In genomic region chrX:136176399-136176825, GRCh38 we compare ENCODE assay signal across 12 cellular contexts. TPM values are rescaled to one million over a fixed set of nuclear protein-coding genes. Genes with fewer than 3 reads are reported as not detected.
A peak's percentile ranks its signal among the peaks of the same experiment; 100 is the strongest.
DNase-seq lines count a peak whose midpoint lies in the region; ATAC-seq, FAIRE-seq and TF ChIP-seq lines count a peak whose summit lies in the region.
"Had no signal": no experiment of that assay in that cellular context is flagged by ENCODE, and none has a peak within 500 bp of the region (broad histone marks: within the 10 kb centered on the region; RNA-seq: fewer than 3 reads in every experiment).

No MANE protein-coding gene starts in this region.

- H3K79me2 ChIP-seq in astrocyte (ENCODE audit: insufficient read depth, low read length): peaks cover 3% of the 10 kb centered on the region

- H3K4me1 Mint-ChIP-seq in astrocyte (ENCODE audit: low read depth, unreplicated experiment): peaks cover 16% of the 10 kb centered on the region
- H3K4me1 Mint-ChIP-seq: IgD-negative memory B cell had no signal

- H3K27me3 Mint-ChIP-seq in astrocyte (ENCODE audit: low read depth, unreplicated experiment): no peaks in the 10 kb centered on the region
- H3K27me3 Mint-ChIP-seq: activated naive CD8-positive, alpha-beta T cell had no signal

- H3K4me2 ChIP-seq in astrocyte (ENCODE audit: low read length): peak overlapping the region; percentile 76
- peak overlapping the region; percentile 67 for H3K4me2 ChIP-seq in skeletal muscle satellite cell (ENCODE audit: low read length)

- FAIRE-seq in astrocyte (lab: Jason Lieb, UNC): peak; percentile 99

- H3K36me3 ChIP-seq in astrocyte (ENCODE audit: insufficient read depth, low read length) (no peaks in the 10 kb centered on the region), skeletal muscle satellite cell (ENCODE audit: insufficient read depth, low read length) (no peaks in the 10 kb centered on the region)

- H3K9ac ChIP-seq in astrocyte (ENCODE audit: low read length): peak overlapping the region; percentile 68
- peak overlapping the region; percentile 72 for H3K9ac ChIP-seq in skeletal muscle satellite cell (ENCODE audit: low read depth, low read length)

- no peak overlapping the region for H2AFZ ChIP-seq in astrocyte (ENCODE audit: low read depth, low read length)

- H3K9me3 ChIP-seq in astrocyte (ENCODE audit: insufficient read depth, low read depth, low read length) (no peaks in the 10 kb centered on the region), skeletal muscle satellite cell (replicated peaks; ENCODE audit: low read length) (no peaks in the 10 kb centered on the region)

- H3K27me3 ChIP-seq in astrocyte (ENCODE audit: insufficient read depth, low read length): no peaks in the 10 kb centered on the region
- no peaks in the 10 kb centered on the region for H3K27me3 ChIP-seq in skeletal muscle satellite cell (ENCODE audit: control insufficient read depth, insufficient read depth, low read length)

- H3K27ac Mint-ChIP-seq in astrocyte (ENCODE audit: unreplicated experiment): peak overlapping the region; percentile 99
- H3K27ac Mint-ChIP-seq: activated naive CD8-positive, alpha-beta T cell; IgD-negative memory B cell had no signal

- H3K4me3 Mint-ChIP-seq in astrocyte (ENCODE audit: unreplicated experiment): no peak overlapping the region
- H3K4me3 Mint-ChIP-seq: activated naive CD8-positive, alpha-beta T cell; IgD-negative memory B cell had no signal

- no peak for TF ChIP-seq CTCF in astrocyte (IDR thresholded peaks at IDR 0.05; ENCODE audit: insufficient read depth, low read depth, low read length)

- H3K36me3 Mint-ChIP-seq in astrocyte (ENCODE audit: low read depth, unreplicated experiment): no peaks in the 10 kb centered on the region
- H3K36me3 Mint-ChIP-seq: IgD-negative memory B cell had no signal

- in situ Hi-C loops in KBM-7 (cut with MboI; ENCODE audit: low pct_unique_long_range_greater_than_20kb, low sequenced_read_pairs): no loop called here

- H3K4me1 ChIP-seq in astrocyte (ENCODE audit: insufficient read depth, low read length) (peaks cover 19% of the 10 kb centered on the region), skeletal muscle satellite cell (ENCODE audit: control insufficient read depth, insufficient read depth, low read length) (peaks cover 26% of the 10 kb centered on the region)

- DNase-seq in GM04503 (ENCODE audit: low read depth) (peak; percentile 91), astrocyte (ENCODE audit: low read depth) (peak; percentile 87), left ventricle myocardium superior (no peak), NCI-H1930 (lab: John Stamatoyannopoulos, UW) (no peak), KBM-7 (no peak), NCI-H2107 treated with DMSO at 0.1 percent for 48 hours (lab: John Stamatoyannopoulos, UW; ENCODE audit: unreplicated experiment) (no peak)
- DNase-seq: DMS79 had no signal

- no peaks in the 10 kb centered on the region for H4K20me1 ChIP-seq in astrocyte (ENCODE audit: insufficient read depth, low read length)

- intact Hi-C loops in left ventricle myocardium superior (cut with micrococcal nuclease): no loop called here

- H3K4me3 ChIP-seq in astrocyte (ENCODE audit: insufficient read depth, low read depth, low read length): peak overlapping the region; percentile 17
- H3K4me3 ChIP-seq in skeletal muscle satellite cell (ENCODE audit: low read length): peak overlapping the region; percentile 27

- H3K27ac ChIP-seq in astrocyte (ENCODE audit: low read depth, low read length): peak overlapping the region; percentile 88

- ATAC-seq in left ventricle myocardium superior (peak; percentile 87), HG02840 (IDR thresholded peaks at IDR 0.05; ENCODE audit: low FRiP score, unreplicated experiment) (no peak)
- ATAC-seq: activated CD4-positive, CD25-positive, alpha-beta regulatory T cell treated with anti-CD3 and anti-CD28 coated beads, Interleukin-2, amount 50 U/mL, for 24 hours had no signal

- H3K9me3 Mint-ChIP-seq in astrocyte (ENCODE audit: unreplicated experiment): no peaks in the 10 kb centered on the region
- H3K9me3 Mint-ChIP-seq: IgD-negative memory B cell had no signal

RNA-seq across cellular contexts. Expression of gene FHL1, which starts 29.1 kb away (rescaled TPM):
- total RNA-seq in astrocyte (100 and 115 TPM in 2 replicates), left ventricle myocardium superior (772 TPM)
- total RNA-seq in skeletal muscle satellite cell (2012; rRNA removed): 13.7 and 40.4 TPM in 2 replicates

Comparison
In these comparisons a context has a peak if more than half of its experiments do, and no peak if none do; other contexts are left out.
1. DNase-seq: peak in GM04503 (single experiment) and astrocyte (single experiment); none in left ventricle myocardium superior (single experiment), NCI-H1930 (0 of 2), KBM-7 (single experiment) and NCI-H2107 treated with DMSO at 0.1 percent for 48 hours (single experiment).